ENCODE assay signal across 31 cellular contexts in the genomic region with DNA sequence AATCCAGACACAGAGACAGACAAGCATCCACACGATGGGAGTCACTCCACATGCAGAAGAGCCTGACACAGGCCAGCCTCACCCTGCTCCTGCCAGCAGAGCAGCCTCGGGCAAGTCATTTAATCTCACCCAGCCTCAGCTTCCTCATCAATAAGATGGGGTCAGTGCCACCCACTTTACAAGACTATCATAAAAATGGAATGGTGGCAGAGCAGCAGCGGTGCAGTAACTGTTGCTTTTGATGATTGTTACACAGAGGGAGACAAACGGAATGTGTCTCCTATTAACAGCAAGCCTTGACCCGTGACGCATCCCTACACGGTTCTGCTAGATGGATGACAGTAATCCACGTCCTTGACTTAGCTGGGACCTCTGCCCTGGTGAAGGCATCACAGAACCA. TPM values are rescaled to one million over a fixed set of nuclear protein-coding genes. Genes with fewer than 3 reads are reported as not detected.
DNase-seq lines count a peak whose midpoint lies in the region; ATAC-seq, FAIRE-seq and TF ChIP-seq lines count a peak whose summit lies in the region.
"Had no signal": no experiment of that assay in that cellular context is flagged by ENCODE, and none has a peak within 500 bp of the region (broad histone marks: within the 10 kb centered on the region; RNA-seq: fewer than 3 reads in every experiment).

No MANE protein-coding gene starts in this region.

- BruUV-seq in Calu3 (replicated peaks; lab: Mats Ljungman, UMichigan), result no TSS peak

- H3K27ac Mint-ChIP-seq in Calu3 (ENCODE audit: unreplicated experiment) (peak overlapping the region; percentile 54), WTC11 (peak overlapping the region; percentile 60; the same call in 1 of the 2 replicates)
- H3K27ac Mint-ChIP-seq in activated CD8-positive, alpha-beta T cell treated with anti-CD3 and anti-CD28 coated beads for 36 hours, result no peak overlapping the region
- H3K27ac Mint-ChIP-seq: activated CD4-positive, alpha-beta memory T cell treated with anti-CD3 and anti-CD28 coated beads, Interleukin-2, amount 10 ng/mL, durations not matched to agents 7 days and 5 days; activated T-helper 17 cell treated with anti-CD3 and anti-CD28 coated beads, Interleukin-2, amount 50 U/mL, for 72 hours; natural killer cell treated with Interleukin-12 subunit alpha and Interleukin-12 subunit beta and Interleukin-15 and Interleukin-18, amount 100 ng/mL, for 72 hours; T-helper 17 cell had no signal

- 80 to 90% (median 85%) methylated on average over 8 of the region's 8 CpGs for WGBS in psoas muscle, 3 donors

- POLR2A ChIA-PET in WTC11 (lab: Charles Lee), result no interaction called here
- POLR2A ChIA-PET in activated CD8-positive, alpha-beta T cell treated with anti-CD3 and anti-CD28 coated beads for 36 hours (lab: Charles Lee), result no interaction called here

- H3K4me1 ChIP-seq in kidney (ENCODE audit: control insufficient read depth in 1 of 2, insufficient read depth in 1 of 2, low read depth in 1 of 2, low read length in 2 of 2) (peaks cover 10 to 12% of the 10 kb centered on the region in 2 donors), psoas muscle (peaks cover 33% of the 10 kb centered on the region)
- H3K4me1 ChIP-seq: ascending aorta, HAP-1, parathyroid adenoma had no signal

- H3K27me3 ChIP-seq in psoas muscle (ENCODE audit: insufficient read depth in 3 of 3, low read length in 2 of 3), result no peaks in the 10 kb centered on the region
- H3K27me3 ChIP-seq: ascending aorta, BLaER1, heart right ventricle, right atrium auricular region, thyroid gland had no signal

- H3K9me3 ChIP-seq in kidney (ENCODE audit: control insufficient read depth in 1 of 2, low read length in 2 of 2) (no peaks in the 10 kb centered on the region), psoas muscle (no peaks in the 10 kb centered on the region)
- H3K9me3 ChIP-seq: ascending aorta, BLaER1, HAP-1, heart right ventricle, mucosa of descending colon, right atrium auricular region, thyroid gland had no signal

- H3K9ac ChIP-seq in kidney (ENCODE audit: low read length in 2 of 2), result no peak overlapping the region
- H3K9ac ChIP-seq: BLaER1, parathyroid adenoma had no signal

- CTCF ChIA-PET in Calu3 (lab: Charles Lee) (no interaction called here), WTC11 (lab: Charles Lee) (interaction anchor here (1.1 to 2.0 kb wide), 5 partner anchors 19 to 345 kb away, joined by 3 to 4 read pairs (median 3); no protein-coding TSS in a partner anchor)
- CTCF ChIA-PET in activated CD8-positive, alpha-beta T cell treated with anti-CD3 and anti-CD28 coated beads for 36 hours (lab: Charles Lee), result interaction anchor here (0.6 kb wide), 1 partner anchor 15 kb away, joined by 3 read pairs; no protein-coding TSS in a partner anchor

- TF ChIP-seq CTCF in Calu3 (IDR thresholded peaks at IDR 0.05; ENCODE audit: unreplicated experiment), result no peak
- no peak for TF ChIP-seq CTCF in WTC11 (IDR thresholded peaks at IDR 0.05)
- no peak for TF ChIP-seq CTCF in kidney (IDR thresholded peaks at IDR 0.05; ENCODE audit: borderline replicate concordance, extremely low read depth, insufficient read depth)
- TF ChIP-seq CTCF in psoas muscle (IDR thresholded peaks at IDR 0.05), result no peak
- TF ChIP-seq CTCF in activated CD8-positive, alpha-beta T cell treated with anti-CD3 and anti-CD28 coated beads for 36 hours (IDR thresholded peaks at IDR 0.05), result no peak

- DNase-seq in Calu3 (no peak), WTC11 (ENCODE audit: low spot score) (no peak), kidney (no peak), psoas muscle (no peak), globus pallidus (ENCODE audit: low spot score) (no peak), H4 (ENCODE audit: low spot score) (no peak)
- no peak for DNase-seq in activated CD8-positive, alpha-beta T cell treated with anti-CD3 and anti-CD28 coated beads for 36 hours
- DNase-seq: activated CD4-positive, alpha-beta memory T cell treated with anti-CD3 and anti-CD28 coated beads, Interleukin-2, amount 10 ng/mL, durations not matched to agents 7 days and 5 days; activated CD4-positive, alpha-beta T cell treated with anti-CD3 and anti-CD28 coated beads for 1 hour; activated naive CD8-positive, alpha-beta T cell treated with anti-CD3 and anti-CD28 coated beads for 36 hours; cortex of kidney; effector memory CD8-positive, alpha-beta T cell; heart right ventricle; IMR-90; mammary epithelial cell; mucosa of descending colon; NCI-H1436 treated with DMSO at 0.1 percent for 48 hours; NCI-H2081 treated with DMSO at 0.1 percent for 48 hours; NCI-H2227 treated with DMSO at 0.1 percent for 48 hours; stimulated activated CD8-positive, alpha-beta memory T cell treated with anti-CD3 and anti-CD28 coated beads, Interleukin-4, amount 100 ng/mL, for 48 hours; T-helper 17 cell; thyroid gland had no signal

- H3K36me3 Mint-ChIP-seq in Calu3 (ENCODE audit: insufficient read depth, unreplicated experiment), result peaks cover 91% of the 10 kb centered on the region
- peaks cover 44% of the 10 kb centered on the region for H3K36me3 Mint-ChIP-seq in WTC11
- H3K36me3 Mint-ChIP-seq in activated CD8-positive, alpha-beta T cell treated with anti-CD3 and anti-CD28 coated beads for 36 hours (ENCODE audit: low read depth), result no peaks in the 10 kb centered on the region
- H3K36me3 Mint-ChIP-seq: natural killer cell treated with Interleukin-12 subunit alpha and Interleukin-12 subunit beta and Interleukin-15 and Interleukin-18, amount 100 ng/mL, for 72 hours had no signal

- intact Hi-C loops in Calu3 (cut with micrococcal nuclease; ENCODE audit: unreplicated experiment), result no loop called here
- intact Hi-C loops in kidney (cut with DNase I), result no loop called here
- intact Hi-C loops in psoas muscle (cut with DNase I), result no loop called here
- intact Hi-C loops in activated CD8-positive, alpha-beta T cell treated with anti-CD3 and anti-CD28 coated beads for 36 hours (cut with micrococcal nuclease), result no loop called here

- no peak for ATAC-seq in WTC11
- no peak for ATAC-seq in psoas muscle
- no peak for ATAC-seq in HG02678 (IDR thresholded peaks at IDR 0.05; ENCODE audit: unreplicated experiment)
- ATAC-seq in activated CD8-positive, alpha-beta T cell treated with anti-CD3 and anti-CD28 coated beads for 36 hours, result no peak
- ATAC-seq: activated T-helper 17 cell treated with anti-CD3 and anti-CD28 coated beads, Interleukin-2, amount 50 U/mL, for 72 hours; effector memory CD8-positive, alpha-beta T cell; mucosa of descending colon; natural killer cell treated with Interleukin-12 subunit alpha and Interleukin-12 subunit beta and Interleukin-15 and Interleukin-18, amount 100 ng/mL, for 72 hours; T-helper 17 cell had no signal

- H3K4me3 Mint-ChIP-seq in Calu3 (ENCODE audit: low read depth, unreplicated experiment), result no peak overlapping the region
- no peak overlapping the region for H3K4me3 Mint-ChIP-seq in WTC11
- no peak overlapping the region for H3K4me3 Mint-ChIP-seq in activated CD8-positive, alpha-beta T cell treated with anti-CD3 and anti-CD28 coated beads for 36 hours
- H3K4me3 Mint-ChIP-seq: activated CD4-positive, alpha-beta memory T cell treated with anti-CD3 and anti-CD28 coated beads, Interleukin-2, amount 10 ng/mL, durations not matched to agents 7 days and 5 days; activated naive CD8-positive, alpha-beta T cell treated with anti-CD3 and anti-CD28 coated beads for 36 hours; activated T-helper 17 cell treated with anti-CD3 and anti-CD28 coated beads, Interleukin-2, amount 50 U/mL, for 72 hours; effector memory CD8-positive, alpha-beta T cell; natural killer cell treated with Interleukin-12 subunit alpha and Interleukin-12 subunit beta and Interleukin-15 and Interleukin-18, amount 100 ng/mL, for 72 hours; T-helper 17 cell had no signal

- H3K36me3 ChIP-seq in kidney (ENCODE audit: control insufficient read depth in 1 of 2, insufficient read depth in 2 of 2, low read length in 2 of 2), result peaks cover 14 to 55% of the 10 kb centered on the region in 2 donors
- peaks cover under 1 to 86% of the 10 kb centered on the region in 2 donors for H3K36me3 ChIP-seq in psoas muscle (ENCODE audit: insufficient read depth in 1 of 2, low read depth in 1 of 2)

- H3K27ac ChIP-seq in kidney (ENCODE audit: low read depth in 2 of 2, low read length in 2 of 2), result peak overlapping the region; percentile 40 to 65
- peak overlapping the region; percentile 83 for H3K27ac ChIP-seq in psoas muscle
- H3K27ac ChIP-seq: ascending aorta, BLaER1, parathyroid adenoma, right atrium auricular region, thyroid gland had no signal

- H3K4me1 Mint-ChIP-seq in Calu3 (ENCODE audit: low read depth, unreplicated experiment) (peaks cover 15% of the 10 kb centered on the region), WTC11 (peaks cover 10% of the 10 kb centered on the region)
- no peaks in the 10 kb centered on the region for H3K4me1 Mint-ChIP-seq in activated CD8-positive, alpha-beta T cell treated with anti-CD3 and anti-CD28 coated beads for 36 hours (ENCODE audit: low read depth)
- H3K4me1 Mint-ChIP-seq: activated naive CD8-positive, alpha-beta T cell treated with anti-CD3 and anti-CD28 coated beads for 36 hours had no signal

- no peak for FAIRE-seq in kidney (lab: Jason Lieb, UNC)
- FAIRE-seq: keratinocyte had no signal

- H3K9me3 Mint-ChIP-seq in Calu3 (ENCODE audit: low read depth, unreplicated experiment) (no peaks in the 10 kb centered on the region), WTC11 (no peaks in the 10 kb centered on the region)
- no peaks in the 10 kb centered on the region for H3K9me3 Mint-ChIP-seq in activated CD8-positive, alpha-beta T cell treated with anti-CD3 and anti-CD28 coated beads for 36 hours
- H3K9me3 Mint-ChIP-seq: activated CD4-positive, alpha-beta memory T cell treated with anti-CD3 and anti-CD28 coated beads, Interleukin-2, amount 10 ng/mL, durations not matched to agents 7 days and 5 days; activated naive CD8-positive, alpha-beta T cell treated with anti-CD3 and anti-CD28 coated beads for 36 hours; activated T-helper 17 cell treated with anti-CD3 and anti-CD28 coated beads, Interleukin-2, amount 50 U/mL, for 72 hours; effector memory CD8-positive, alpha-beta T cell; natural killer cell treated with Interleukin-12 subunit alpha and Interleukin-12 subunit beta and Interleukin-15 and Interleukin-18, amount 100 ng/mL, for 72 hours had no signal

- H3K27me3 Mint-ChIP-seq in Calu3 (ENCODE audit: unreplicated experiment), result no peaks in the 10 kb centered on the region
- no peaks in the 10 kb centered on the region for H3K27me3 Mint-ChIP-seq in WTC11 (ENCODE audit: low read depth)
- no peaks in the 10 kb centered on the region for H3K27me3 Mint-ChIP-seq in activated CD8-positive, alpha-beta T cell treated with anti-CD3 and anti-CD28 coated beads for 36 hours
- H3K27me3 Mint-ChIP-seq: activated CD4-positive, alpha-beta memory T cell treated with anti-CD3 and anti-CD28 coated beads, Interleukin-2, amount 10 ng/mL, durations not matched to agents 7 days and 5 days; activated naive CD8-positive, alpha-beta T cell treated with anti-CD3 and anti-CD28 coated beads for 36 hours; activated T-helper 17 cell treated with anti-CD3 and anti-CD28 coated beads, Interleukin-2, amount 50 U/mL, for 72 hours; effector memory CD8-positive, alpha-beta T cell; natural killer cell treated with Interleukin-12 subunit alpha and Interleukin-12 subunit beta and Interleukin-15 and Interleukin-18, amount 100 ng/mL, for 72 hours; T-helper 17 cell had no signal

- H3K4me3 ChIP-seq in kidney (ENCODE audit: low read length in 2 of 2) (no peak overlapping the region), psoas muscle (no peak overlapping the region)
- H3K4me3 ChIP-seq: ascending aorta, BLaER1, HAP-1, heart right ventricle, mucosa of descending colon, right atrium auricular region, thyroid gland had no signal

RNA-seq across cellular contexts. Expression of a gene that starts 26.0 kb away (rescaled TPM):
- total RNA-seq in Calu3 (2022), result 29.7 and 37.8 TPM in 2 replicates
- 16.9 to 17.1 TPM (median 17.1 TPM) in 3 replicates for total RNA-seq in WTC11 (2021)
- total RNA-seq in kidney, result 97.3 TPM
- polyA plus RNA-seq in kidney (ENCODE audit: insufficient read depth, low read depth, low replicate concordance), result 29.9 TPM
- 10 to 100 TPM; 19.7 to 36.1 (median 25.8) TPM for total RNA-seq in psoas muscle
- 10 to 100 TPM; 18.4 to 25.0 (median 20.1) TPM for polyA plus RNA-seq in psoas muscle
- total RNA-seq in H4 (2014; rRNA removed; shearing (Covaris generic)), result 39.8 and 46.0 TPM in 2 replicates
- 10 to 100 TPM; 27.1 to 27.2 TPM for total RNA-seq in activated CD8-positive, alpha-beta T cell treated with anti-CD3 and anti-CD28 coated beads for 36 hours
